ENCODE assay signal across 8 cellular contexts in the genomic region with DNA sequence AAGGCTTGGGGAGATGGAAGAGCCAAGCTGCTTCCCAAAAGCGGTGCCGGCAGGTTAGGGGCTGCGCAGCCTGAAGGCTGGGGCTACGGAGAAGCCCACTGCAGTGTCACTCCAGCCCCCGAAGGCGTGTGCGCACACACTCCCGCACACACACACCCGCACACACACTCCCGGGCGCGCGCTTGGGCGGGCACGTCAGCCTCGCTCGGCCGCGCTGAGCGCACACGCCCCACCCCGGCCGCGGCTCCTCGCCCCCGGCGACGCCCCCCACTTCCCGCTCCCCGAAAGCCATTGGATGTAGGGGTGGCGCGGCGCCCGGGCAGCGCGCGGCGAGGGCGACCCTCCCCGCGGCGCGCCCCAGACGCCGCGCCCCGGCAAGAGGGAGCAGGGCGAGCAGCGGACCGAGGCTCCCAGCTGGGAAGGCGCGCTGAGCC. TPM values are rescaled to one million over a fixed set of nuclear protein-coding genes. Genes with fewer than 3 reads are reported as not detected.
DNase-seq lines count a peak whose midpoint lies in the region; ATAC-seq and TF ChIP-seq lines count a peak whose summit lies in the region.

Gene KCNK10, minus strand, starts transcription at position 184 of the 434 bp plus-strand sequence. CDS start 471 bp downstream, outside the sequence.

- H2BK12ac ChIP-seq in trophoblast cell (ENCODE audit: low read length), result no peak within 1 kb of the TSS

- no peaks in the 10 kb centered on the region for H3K9me3 ChIP-seq in DOHH2 (ENCODE audit: control insufficient read depth, insufficient read depth, low read length)
- H3K9me3 ChIP-seq in HUES48 (ENCODE audit: control insufficient read depth, insufficient read depth, low read length), result no peaks in the 10 kb centered on the region
- H3K9me3 ChIP-seq in ectodermal cell (ENCODE audit: control insufficient read depth, low read length), result no peaks in the 10 kb centered on the region
- peaks cover 8% of the 10 kb centered on the region for H3K9me3 ChIP-seq in trophoblast cell (ENCODE audit: insufficient read depth, low read depth, low read length)

- TF ChIP-seq POLR2A in erythroblast (IDR thresholded peaks at IDR 0.05; ENCODE audit: low read length), result no peak

- no peak within 1 kb of the TSS for H3K27ac ChIP-seq in DOHH2 (ENCODE audit: low read depth, low read length)
- no peak within 1 kb of the TSS for H3K27ac ChIP-seq in HUES48 (ENCODE audit: low read depth, low read length)
- no peak within 1 kb of the TSS for H3K27ac ChIP-seq in ectodermal cell (ENCODE audit: insufficient read depth, low read depth, low read length, poor library complexity, severe bottlenecking)
- H3K27ac ChIP-seq in trophoblast cell (ENCODE audit: low read depth, low read length), result no peak within 1 kb of the TSS

- no peak within 1 kb of the TSS for H2BK120ac ChIP-seq in trophoblast cell (ENCODE audit: insufficient read depth, low read length, poor library complexity)

- peak within 1 kb of the TSS; percentile 44 for H2AFZ ChIP-seq in trophoblast cell (ENCODE audit: insufficient read depth, low read length, poor library complexity)

- no peak within 1 kb of the TSS for H2AK5ac ChIP-seq in trophoblast cell (ENCODE audit: low read length)

- peak; percentile 27 for ATAC-seq in GM19467 (IDR thresholded peaks at IDR 0.05; ENCODE audit: unreplicated experiment)

- 0% methylated on average over 52 of the region's 52 CpGs for whole genome bisulfite sequencing in ectodermal cell, 2 experiments
- no CpG with 5 or more reads among the region's 52 CpGs for WGBS in trophoblast cell (ENCODE audit: extremely low coverage, insufficient coverage, insufficient read length)

- no peaks in the 10 kb centered on the region for H3K9me2 ChIP-seq in DOHH2 (replicated peaks; ENCODE audit: control insufficient read depth, low read length)

- H3K9ac ChIP-seq in HUES48 (ENCODE audit: low read depth, low read length) (no peak within 1 kb of the TSS), trophoblast cell (ENCODE audit: low read length) (no peak within 1 kb of the TSS)

- H3K79me2 ChIP-seq in DOHH2 (ENCODE audit: control insufficient read depth, low read length) (no peaks in the 10 kb centered on the region), trophoblast cell (ENCODE audit: control insufficient read depth, insufficient read depth, low read length, poor library complexity) (no peaks in the 10 kb centered on the region)

- H4K8ac ChIP-seq in trophoblast cell (ENCODE audit: low read depth, low read length), result no peak within 1 kb of the TSS

- H3K79me1 ChIP-seq in trophoblast cell (ENCODE audit: low read length), result no peaks in the 10 kb centered on the region

- no peak for DNase-seq in trophoblast cell
- no peak for DNase-seq in superior temporal gyrus (ENCODE audit: extremely low spot score)
- no peak for DNase-seq in erythroblast (lab: John Stamatoyannopoulos, UW)
- no peak for DNase-seq in RKO (ENCODE audit: low spot score)

- no peak within 1 kb of the TSS for H3K14ac ChIP-seq in trophoblast cell (ENCODE audit: low read length)

- H3K36me3 ChIP-seq in DOHH2 (ENCODE audit: control insufficient read depth, low read length) (no peaks in the 10 kb centered on the region), HUES48 (ENCODE audit: control insufficient read depth, insufficient read depth, low read length) (no peaks in the 10 kb centered on the region), ectodermal cell (ENCODE audit: control insufficient read depth, insufficient read depth, low read length) (no peaks in the 10 kb centered on the region), trophoblast cell (ENCODE audit: control insufficient read depth in 1 of 2, insufficient read depth in 2 of 2, low read length in 2 of 2) (no peaks in the 10 kb centered on the region)

- H4K20me1 ChIP-seq in DOHH2 (ENCODE audit: control insufficient read depth, insufficient read depth, low read depth, low read length), result no peaks in the 10 kb centered on the region

- no peak within 1 kb of the TSS for H2BK5ac ChIP-seq in trophoblast cell (ENCODE audit: low read depth, low read length, poor library complexity)

- H3K18ac ChIP-seq in trophoblast cell (ENCODE audit: low read length), result no peak within 1 kb of the TSS

- no peak within 1 kb of the TSS for H3K4ac ChIP-seq in trophoblast cell (ENCODE audit: low read depth, low read length)

- no peak within 1 kb of the TSS for H4K91ac ChIP-seq in trophoblast cell (ENCODE audit: low read depth, low read length)

- H3K23ac ChIP-seq in trophoblast cell (ENCODE audit: low read length), result no peak within 1 kb of the TSS

- H3K4me1 ChIP-seq in DOHH2 (ENCODE audit: control insufficient read depth, low read length) (peaks cover 16% of the 10 kb centered on the region), HUES48 (ENCODE audit: control insufficient read depth, insufficient read depth, low read length) (peaks cover 6% of the 10 kb centered on the region), ectodermal cell (ENCODE audit: control insufficient read depth, insufficient read depth, low read length) (peaks cover 31% of the 10 kb centered on the region), trophoblast cell (ENCODE audit: control insufficient read depth in 1 of 2, insufficient read depth in 2 of 2, low read length in 2 of 2) (peaks cover 2 to 3% of the 10 kb centered on the region in 2 experiments)

- H3K27me3 ChIP-seq in DOHH2 (ENCODE audit: control insufficient read depth, low read length), result peaks cover 86% of the 10 kb centered on the region
- H3K27me3 ChIP-seq in HUES48 (ENCODE audit: control insufficient read depth, insufficient read depth, low read length), result peaks cover 95% of the 10 kb centered on the region
- H3K27me3 ChIP-seq in ectodermal cell (ENCODE audit: control insufficient read depth, insufficient read depth, low read length, poor library complexity, severe bottlenecking), result peaks cover 66% of the 10 kb centered on the region
- H3K27me3 ChIP-seq in trophoblast cell (ENCODE audit: insufficient read depth, low read length), result peaks cover 68% of the 10 kb centered on the region

- H3K4me3 ChIP-seq in DOHH2 (ENCODE audit: low read length), result peak within 1 kb of the TSS; percentile 66
- peak within 1 kb of the TSS; percentile 62 for H3K4me3 ChIP-seq in HUES48 (ENCODE audit: low read depth, low read length)
- H3K4me3 ChIP-seq in ectodermal cell (ENCODE audit: insufficient read depth, low read depth, low read length), result peak within 1 kb of the TSS; percentile 74
- peak within 1 kb of the TSS; percentile 70 for H3K4me3 ChIP-seq in trophoblast cell (ENCODE audit: low read depth, low read length)

- H3K4me2 ChIP-seq in DOHH2 (ENCODE audit: low read length), result peak within 1 kb of the TSS; percentile 78
- H3K4me2 ChIP-seq in trophoblast cell (ENCODE audit: low read length), result peak within 1 kb of the TSS; percentile 84

- no peaks in the 10 kb centered on the region for H3F3A ChIP-seq in DOHH2 (ENCODE audit: control insufficient read depth, insufficient read depth)

- TF ChIP-seq CTCF in DOHH2 (IDR thresholded peaks at IDR 0.05; ENCODE audit: low read depth, low read length, poor library complexity, severe bottlenecking), result no peak

- H4K12ac ChIP-seq in trophoblast cell (ENCODE audit: low read depth, low read length), result no peak within 1 kb of the TSS

RNA-seq across cellular contexts. Expression of gene KCNK10, which starts in this region (rescaled TPM):
- 30.1 TPM for polyA plus RNA-seq in ectodermal cell (2013, experiment 1 of 4)
- polyA plus RNA-seq in ectodermal cell (2013, experiment 2 of 4), result 42.9 TPM
- 30.4 TPM for polyA plus RNA-seq in ectodermal cell (2013, experiment 3 of 4)
- 33.0 TPM for polyA plus RNA-seq in ectodermal cell (2013, experiment 4 of 4)
- polyA plus RNA-seq in trophoblast cell (2013), result 0.03 TPM in 1 of 2 replicates, not detected in the other
